8 cellular contexts compared by ENCODE assay signal in genomic region chr18:54734059-54734458, GRCh38.
DNase-seq lines count a peak whose midpoint lies in the region; ATAC-seq, FAIRE-seq and TF ChIP-seq lines count a peak whose summit lies in the region.

No MANE protein-coding gene starts in this region.

- H3K79me2 ChIP-seq in K562 (ENCODE audit: control insufficient read depth, insufficient read depth, low read length) (no peaks in the 10 kb centered on the region), mesendoderm (ENCODE audit: control insufficient read depth, insufficient read depth, low read length) (no peaks in the 10 kb centered on the region)

- no peak overlapping the region for H3K18ac ChIP-seq in mesendoderm (ENCODE audit: low read length)

- H3K9me1 ChIP-seq in K562 (ENCODE audit: control insufficient read depth, insufficient read depth, low read length) = no peaks in the 10 kb centered on the region

- H3K9ac ChIP-seq in K562 (ENCODE audit: insufficient read depth in 1 of 2, low read depth in 2 of 2, low read length in 2 of 2) (no peak overlapping the region), mesendoderm (ENCODE audit: low read length) (no peak overlapping the region)

- peak; percentile 47; the same call in 2 of the 3 replicates for ATAC-seq in K562
- ATAC-seq in lung (ENCODE audit: insufficient read depth, low FRiP score) = peak; percentile 73
- no peak for ATAC-seq in HG03039 (IDR thresholded peaks at IDR 0.05; ENCODE audit: unreplicated experiment)

- POLR2A ChIA-PET in K562 (lab: Yijun Ruan, JAX) = interaction anchor here (0.6 kb wide), 1 partner anchor 347 kb away, joined by 3 read pairs; no protein-coding TSS in a partner anchor

- no peaks in the 10 kb centered on the region for H3K9me3 ChIP-seq in K562 (replicated peaks; ENCODE audit: control insufficient read depth, insufficient read depth, low read depth, low read length)
- no peaks in the 10 kb centered on the region for H3K9me3 ChIP-seq in lung (ENCODE audit: control insufficient read depth in 2 of 2, insufficient read depth in 1 of 2, low read length in 1 of 2)
- no peaks in the 10 kb centered on the region for H3K9me3 ChIP-seq in small intestine (ENCODE audit: control insufficient read depth, low read depth)

- H4K8ac ChIP-seq in mesendoderm (ENCODE audit: low read depth, low read length) = no peak overlapping the region

- 0% methylated on average over 3 of the region's 3 CpGs for WGBS in K562 (ENCODE audit: insufficient coverage, low coverage, missing lambda C conversion rate)
- 66 to 81% methylated on average over 3 of the region's 3 CpGs for WGBS in lung, 2 donors
- WGBS in mesendoderm (ENCODE audit: extremely low coverage, insufficient coverage, low lambda C conversion rate) = no CpG with 5 or more reads among the region's 3 CpGs
- 58 to 67% (median 67%) methylated on average over 3 of the region's 3 CpGs for WGBS in small intestine, 3 donors

- BruUV-seq in K562 (replicated peaks; lab: Mats Ljungman, UMichigan) = no TSS peak

- H3K4me1 ChIP-seq in K562 (replicated peaks in 1 of 2; ENCODE audit: control insufficient read depth in 2 of 2, insufficient read depth in 2 of 2, low read length in 2 of 2) (no peaks in the 10 kb centered on the region), lung (ENCODE audit: control insufficient read depth in 2 of 2, insufficient read depth in 2 of 2, low read length in 2 of 2) (no peaks in the 10 kb centered on the region), mesendoderm (ENCODE audit: control insufficient read depth, low read depth, low read length) (no peaks in the 10 kb centered on the region), small intestine (ENCODE audit: control insufficient read depth in 2 of 2, insufficient read depth in 1 of 2, low read depth in 1 of 2, low read length in 1 of 2) (no peaks in the 10 kb centered on the region)

- H3K79me1 ChIP-seq in mesendoderm (ENCODE audit: low read length) = no peaks in the 10 kb centered on the region

- H4K5ac ChIP-seq in mesendoderm (ENCODE audit: low read length) = no peak overlapping the region

- TF ChIP-seq POLR2A in K562 (conservative IDR thresholded peaks at IDR 0.05) = no peak

- DNase-seq in COLO829 (ENCODE audit: low spot score) (peak; percentile 13), LoVo (ENCODE audit: low spot score) (peak; percentile 4), K562 (ENCODE audit: extremely low read depth in 1 of 4, low spot score in 3 of 4) (peak; percentile 6 to 45 (median 12)), lung (ENCODE audit: low spot score) (no peak), mesendoderm (no peak), small intestine (no peak)
- no peak for DNase-seq in activated CD4-positive, alpha-beta T cell treated with anti-CD3 and anti-CD28 coated beads for 4 hours

- TF ChIP-seq CTCF in K562 (IDR thresholded peaks at IDR 0.05 in 2 of 3, conservative IDR thresholded peaks at IDR 0.05 in 1 of 3; ENCODE audit: insufficient read depth in 2 of 3, low read depth in 1 of 3, low read length in 3 of 3) (no peak), lung (IDR thresholded peaks at IDR 0.05; ENCODE audit: control extremely low read depth, extremely low read depth) (no peak)

- TF ChIP-seq RAD21 in K562 (CRISPR knock-in tag; conservative IDR thresholded peaks at IDR 0.05 in 1 of 2, IDR thresholded peaks at IDR 0.05 in 1 of 2) = no peak

- CTCF ChIA-PET in K562 (lab: Yijun Ruan, JAX; ENCODE audit: low intra/inter-chr PET ratio) = no interaction called here

- no peak overlapping the region for H2AK5ac ChIP-seq in mesendoderm (ENCODE audit: low read length)

- in situ Hi-C loops in K562 (cut with MboI) = no loop called here

- H2BK120ac ChIP-seq in mesendoderm (ENCODE audit: low read depth, low read length) = no peak overlapping the region

- no peaks in the 10 kb centered on the region for H3K36me3 ChIP-seq in K562 (ENCODE audit: control insufficient read depth, insufficient read depth, low read length)
- no peaks in the 10 kb centered on the region for H3K36me3 ChIP-seq in lung (ENCODE audit: control insufficient read depth in 2 of 2, insufficient read depth in 2 of 2, low read length in 2 of 2)
- H3K36me3 ChIP-seq in mesendoderm (ENCODE audit: control insufficient read depth, insufficient read depth, low read length) = no peaks in the 10 kb centered on the region
- H3K36me3 ChIP-seq in small intestine (ENCODE audit: control insufficient read depth in 2 of 2, insufficient read depth in 2 of 2, low read length in 2 of 2) = no peaks in the 10 kb centered on the region

- no peak overlapping the region for H3K56ac ChIP-seq in mesendoderm (ENCODE audit: low read length)

- H2BK5ac ChIP-seq in mesendoderm (ENCODE audit: low read length) = no peak overlapping the region

- H3K23ac ChIP-seq in mesendoderm (ENCODE audit: low read length) = no peak overlapping the region

- no peak overlapping the region for H3K27ac ChIP-seq in K562 (ENCODE audit: extremely low read depth, low read depth, low read length)
- no peak overlapping the region for H3K27ac ChIP-seq in lung (ENCODE audit: low read depth in 1 of 2, low read length in 1 of 2)
- no peak overlapping the region for H3K27ac ChIP-seq in mesendoderm (ENCODE audit: low read depth, low read length)
- H3K27ac ChIP-seq in small intestine (ENCODE audit: low read depth in 1 of 2, low read length in 1 of 2) = no peak overlapping the region

- H2BK15ac ChIP-seq in mesendoderm (replicated peaks; ENCODE audit: low read depth) = no peak overlapping the region

- no peak overlapping the region for H3K4ac ChIP-seq in mesendoderm (ENCODE audit: low read depth, low read length)

- H3K4me3 ChIP-seq in K562 (no peak overlapping the region), lung (no peak overlapping the region), mesendoderm (ENCODE audit: low read length) (no peak overlapping the region), small intestine (ENCODE audit: low read depth in 1 of 2, low read length in 2 of 2) (no peak overlapping the region)

- H4K20me1 ChIP-seq in K562 (replicated peaks; ENCODE audit: control insufficient read depth, insufficient read depth, low read length) = no peaks in the 10 kb centered on the region

- H3K27me3 ChIP-seq in K562 (ENCODE audit: control insufficient read depth in 2 of 2, insufficient read depth in 2 of 2, low read length in 2 of 2) (no peaks in the 10 kb centered on the region), lung (ENCODE audit: control insufficient read depth, insufficient read depth) (no peaks in the 10 kb centered on the region), mesendoderm (ENCODE audit: insufficient read depth, low read length, poor library complexity) (no peaks in the 10 kb centered on the region), small intestine (ENCODE audit: control insufficient read depth in 2 of 2, insufficient read depth in 2 of 2, low read length in 2 of 2) (no peaks in the 10 kb centered on the region)

- FAIRE-seq in K562 (lab: Jason Lieb, UNC) = no peak
- no peak for FAIRE-seq in small intestine (lab: Jason Lieb, UNC)

- no peak overlapping the region for H2AFZ ChIP-seq in K562 (ENCODE audit: low read depth, low read length)

- H3K4me2 ChIP-seq in K562 (ENCODE audit: insufficient read depth, low read length) (no peak overlapping the region), mesendoderm (ENCODE audit: low read length) (no peak overlapping the region)

- TF ChIP-seq EP300 in K562 (IDR thresholded peaks at IDR 0.05; ENCODE audit: low read length) = no peak

- intact Hi-C loops in K562 (cut with micrococcal nuclease) = no loop called here

TF ChIP-seq in K562, 482 proteins besides CTCF, POLR2A, EP300 and RAD21:
- TF ChIP-seq, protein P1, sequence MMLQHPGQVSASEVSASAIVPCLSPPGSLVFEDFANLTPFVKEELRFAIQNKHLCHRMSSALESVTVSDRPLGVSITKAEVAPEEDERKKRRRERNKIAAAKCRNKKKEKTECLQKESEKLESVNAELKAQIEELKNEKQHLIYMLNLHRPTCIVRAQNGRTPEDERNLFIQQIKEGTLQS (IDR thresholded peaks at IDR 0.05) = peak; percentile 75
- TF ChIP-seq, protein P1 (CRISPR knock-in tag; conservative IDR thresholded peaks at IDR 0.05) = no peak
- TF ChIP-seq, protein P2, sequence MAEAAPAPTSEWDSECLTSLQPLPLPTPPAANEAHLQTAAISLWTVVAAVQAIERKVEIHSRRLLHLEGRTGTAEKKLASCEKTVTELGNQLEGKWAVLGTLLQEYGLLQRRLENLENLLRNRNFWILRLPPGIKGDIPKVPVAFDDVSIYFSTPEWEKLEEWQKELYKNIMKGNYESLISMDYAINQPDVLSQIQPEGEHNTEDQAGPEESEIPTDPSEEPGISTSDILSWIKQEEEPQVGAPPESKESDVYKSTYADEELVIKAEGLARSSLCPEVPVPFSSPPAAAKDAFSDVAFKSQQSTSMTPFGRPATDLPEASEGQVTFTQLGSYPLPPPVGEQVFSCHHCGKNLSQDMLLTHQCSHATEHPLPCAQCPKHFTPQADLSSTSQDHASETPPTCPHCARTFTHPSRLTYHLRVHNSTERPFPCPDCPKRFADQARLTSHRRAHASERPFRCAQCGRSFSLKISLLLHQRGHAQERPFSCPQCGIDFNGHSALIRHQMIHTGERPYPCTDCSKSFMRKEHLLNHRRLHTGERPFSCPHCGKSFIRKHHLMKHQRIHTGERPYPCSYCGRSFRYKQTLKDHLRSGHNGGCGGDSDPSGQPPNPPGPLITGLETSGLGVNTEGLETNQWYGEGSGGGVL (CRISPR knock-in tag; IDR thresholded peaks at IDR 0.05) = no peak
- TF ChIP-seq ZNF140 (CRISPR knock-in tag; IDR thresholded peaks at IDR 0.05) (no peak), JUND (IDR thresholded peaks at IDR 0.05; ENCODE audit: borderline replicate concordance, low read depth, low read length) (peak; percentile 78), JUND (tag; IDR thresholded peaks at IDR 0.05; ENCODE audit: borderline replicate concordance, low read depth, low read length) (peak; percentile 79), ZSCAN32 (CRISPR knock-in tag; IDR thresholded peaks at IDR 0.05) (peak; percentile 93), FOSL1 (tag; conservative IDR thresholded peaks at IDR 0.05) (peak; percentile 81), JUN (IDR thresholded peaks at IDR 0.05; ENCODE audit: borderline replicate concordance, low read depth, low read length) (peak; percentile 59; the same call in 1 of the 2 replicates), JUN (CRISPR knock-in tag; IDR thresholded peaks at IDR 0.05; ENCODE audit: borderline replicate concordance) (no peak)

Comparison
In these comparisons a context has a peak if more than half of its experiments do, and no peak if none do; other contexts are left out.
1. DNase-seq: peak in COLO829 (single experiment), LoVo (single experiment) and K562 (4 of 4); none in lung (single experiment), mesendoderm (single experiment), activated CD4-positive, alpha-beta T cell treated with anti-CD3 and anti-CD28 coated beads for 4 hours (0 of 2) and small intestine (single experiment).